In genomic region chr2:75276093-75277055, GRCh38 we compare ENCODE assay signal across 1 cellular context.
A peak's percentile ranks its signal among the peaks of the same experiment; 100 is the strongest.
TF ChIP-seq lines count a peak whose summit lies in the region.

No MANE protein-coding gene starts in this region.

TF ChIP-seq in SK-N-SH, 30 proteins besides CTCF, POLR2A, EP300 and RAD21:
- TF ChIP-seq RFX5 (IDR thresholded peaks at IDR 0.05; ENCODE audit: low read length) (no peak), TCF12 (IDR thresholded peaks at IDR 0.05) (peak; percentile 35), SMC3 (IDR thresholded peaks at IDR 0.05; ENCODE audit: low read depth, low read length) (no peak), MAX (IDR thresholded peaks at IDR 0.05; ENCODE audit: low read depth) (no peak), JUND (IDR thresholded peaks at IDR 0.05) (peak; percentile 38; the same call in 1 of the 2 replicates), FOSL2 (IDR thresholded peaks at IDR 0.05; ENCODE audit: borderline replicate concordance, low read depth) (peak; percentile 57; the same call in 1 of the 2 replicates), RCOR1 (IDR thresholded peaks at IDR 0.05; ENCODE audit: low read length) (no peak), USF2 (IDR thresholded peaks at IDR 0.05; ENCODE audit: borderline replicate concordance, low read depth, low read length) (no peak), POLR2AphosphoS5 (IDR thresholded peaks at IDR 0.05; ENCODE audit: low read depth, low read length) (no peak), GATA2 (CRISPR knock-in tag; IDR thresholded peaks at IDR 0.05) (no peak)
- TF ChIP-seq, protein P1, sequence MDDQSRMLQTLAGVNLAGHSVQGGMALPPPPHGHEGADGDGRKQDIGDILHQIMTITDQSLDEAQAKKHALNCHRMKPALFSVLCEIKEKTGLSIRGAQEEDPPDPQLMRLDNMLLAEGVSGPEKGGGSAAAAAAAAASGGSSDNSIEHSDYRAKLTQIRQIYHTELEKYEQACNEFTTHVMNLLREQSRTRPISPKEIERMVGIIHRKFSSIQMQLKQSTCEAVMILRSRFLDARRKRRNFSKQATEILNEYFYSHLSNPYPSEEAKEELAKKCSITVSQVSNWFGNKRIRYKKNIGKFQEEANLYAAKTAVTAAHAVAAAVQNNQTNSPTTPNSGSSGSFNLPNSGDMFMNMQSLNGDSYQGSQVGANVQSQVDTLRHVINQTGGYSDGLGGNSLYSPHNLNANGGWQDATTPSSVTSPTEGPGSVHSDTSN (IDR thresholded peaks at IDR 0.05) = peak; percentile 81
